In the genomic region with DNA sequence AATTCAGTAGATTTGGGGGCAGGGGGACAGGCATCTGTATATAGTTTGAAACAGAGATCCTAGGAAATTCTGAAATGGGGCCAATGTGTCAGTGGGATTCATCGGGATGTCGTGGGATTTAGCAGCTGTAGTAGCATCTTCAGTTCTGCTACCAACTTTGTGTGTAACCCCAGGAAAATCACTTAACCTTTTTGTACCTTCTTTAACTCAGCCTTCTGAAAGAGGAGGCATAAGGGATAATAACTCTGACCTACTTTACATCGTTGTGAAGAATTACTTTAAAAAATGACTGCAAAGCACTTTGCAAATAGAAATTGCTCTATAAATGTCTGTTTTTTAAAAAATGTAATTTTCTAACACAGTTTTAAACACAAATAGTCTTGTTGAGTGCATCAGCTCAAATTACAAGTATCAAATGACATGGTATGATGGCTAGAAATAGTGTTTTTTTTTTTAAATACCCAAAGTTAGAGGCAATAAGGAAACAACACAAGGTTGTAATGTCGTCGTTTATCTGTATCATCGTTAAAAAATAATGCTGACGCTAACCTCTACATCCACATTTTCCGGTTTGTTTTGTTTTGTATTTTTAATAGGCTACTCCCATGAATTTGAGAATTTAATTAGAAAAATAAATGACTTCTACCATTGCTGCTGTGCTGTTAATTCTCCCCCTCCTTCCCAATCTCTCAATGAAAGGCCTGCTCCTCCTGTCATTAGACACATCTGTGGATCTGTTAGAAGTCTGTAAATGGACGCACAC, we compare ENCODE assay signal across 33 cellular contexts.
"Had no signal": no experiment of that assay in that cellular context is flagged by ENCODE, and none has a peak within 500 bp of the region (broad histone marks: within the 10 kb centered on the region; RNA-seq: fewer than 3 reads in every experiment).

No MANE protein-coding gene starts in this region.

- H3K36me3 ChIP-seq: ascending aorta, heart left ventricle, pancreas, tibial nerve, WERI-Rb-1 had no signal

- DNase-seq: activated CD4-positive, alpha-beta memory T cell treated with anti-CD3 and anti-CD28 coated beads, Interleukin-2, amount 10 ng/mL, durations not matched to agents 7 days and 5 days; activated CD4-positive, alpha-beta T cell treated with anti-CD3 and anti-CD28 coated beads, Interleukin-2, amount 10 ng/mL, durations not matched to agents 7 days and 5 days; activated CD4-positive, CD25-positive, alpha-beta regulatory T cell treated with anti-CD3 and anti-CD28 coated beads, Interleukin-2, amount 50 U/mL, for 72 hours; activated CD8-positive, alpha-beta memory T cell treated with anti-CD3 and anti-CD28 coated beads, Interleukin-2, amount 50 U/mL, for 48 hours; activated gamma-delta T cell; activated naive CD4-positive, alpha-beta T cell treated with anti-CD3 and anti-CD28 coated beads, Interleukin-2, amount 10 ng/mL, durations not matched to agents 7 days and 5 days; activated naive CD8-positive, alpha-beta T cell treated with anti-CD3 and anti-CD28 coated beads, Interleukin-2, amount 10 ng/mL, durations not matched to agents 7 days and 5 days; activated T-cell treated with anti-CD3 and anti-CD28 coated beads, Interleukin-2, amount 50 U/mL, for 24 hours; caudate nucleus; cortex of kidney; effector memory CD8-positive, alpha-beta T cell; foreskin fibroblast; heart left ventricle; hypothalamus; immature natural killer cell; kidney; left colon; mammary epithelial cell; naive B cell; nucleus accumbens; pancreas; psoas muscle; stimulated activated CD4-positive, alpha-beta T cell treated with anti-CD3 and anti-CD28 coated beads, Interleukin-1b, Interleukin-23, amount 100 ng/mL, for 48 hours; stimulated activated CD4-positive, alpha-beta T cell treated with anti-CD3 and anti-CD28 coated beads, Interleukin-4, amount 100 ng/mL, for 4 hours; stimulated activated CD8-positive, alpha-beta memory T cell treated with anti-CD3 and anti-CD28 coated beads, Interleukin-4, amount 100 ng/mL, for 48 hours; stimulated activated naive CD8-positive, alpha-beta T cell treated with anti-CD3 and anti-CD28 coated beads, Interleukin-15, amount 100 ng/mL, for 72 hours; T-helper 9 cell; WERI-Rb-1 had no signal

- H3K4me3 ChIP-seq: ascending aorta, heart left ventricle, pancreas, psoas muscle, smooth muscle cell, tibial nerve had no signal

- ATAC-seq: effector memory CD8-positive, alpha-beta T cell; esophagus mucosa; heart left ventricle; left colon; pancreas; psoas muscle; stimulated activated memory B cell treated with anti-CD40 and anti-IgM and Interleukin-4, amounts not matched to agents 10 μg/mL and 1 μg/mL and 100 μg/mL, for 72 hours; stimulated activated naive CD8-positive, alpha-beta T cell treated with anti-CD3 and anti-CD28 coated beads, Interleukin-15, amount 100 ng/mL, for 72 hours had no signal

- H3K9me3 Mint-ChIP-seq: activated CD4-positive, alpha-beta memory T cell treated with anti-CD3 and anti-CD28 coated beads, Interleukin-2, amount 10 ng/mL, durations not matched to agents 7 days and 5 days; activated CD4-positive, alpha-beta T cell treated with anti-CD3 and anti-CD28 coated beads, Interleukin-2, amount 10 ng/mL, durations not matched to agents 7 days and 5 days; activated naive CD4-positive, alpha-beta T cell treated with anti-CD3 and anti-CD28 coated beads, Interleukin-2, amount 10 ng/mL, durations not matched to agents 7 days and 5 days; activated T-cell treated with anti-CD3 and anti-CD28 coated beads, Interleukin-2, amount 50 U/mL, for 24 hours; naive B cell; stimulated activated memory B cell treated with anti-CD40 and anti-IgM and Interleukin-4, amounts not matched to agents 10 μg/mL and 1 μg/mL and 100 μg/mL, for 72 hours had no signal

- H3K27ac Mint-ChIP-seq: activated CD4-positive, alpha-beta memory T cell treated with anti-CD3 and anti-CD28 coated beads, Interleukin-2, amount 10 ng/mL, durations not matched to agents 7 days and 5 days; activated CD4-positive, alpha-beta T cell treated with anti-CD3 and anti-CD28 coated beads, Interleukin-2, amount 10 ng/mL, durations not matched to agents 7 days and 5 days; activated naive CD4-positive, alpha-beta T cell treated with anti-CD3 and anti-CD28 coated beads, Interleukin-2, amount 10 ng/mL, durations not matched to agents 7 days and 5 days; activated naive CD8-positive, alpha-beta T cell treated with anti-CD3 and anti-CD28 coated beads, Interleukin-2, amount 10 ng/mL, durations not matched to agents 7 days and 5 days; activated T-cell treated with anti-CD3 and anti-CD28 coated beads, Interleukin-2, amount 50 U/mL, for 24 hours; effector memory CD8-positive, alpha-beta T cell; immature natural killer cell; naive B cell; stimulated activated memory B cell treated with anti-CD40 and anti-IgM and Interleukin-4, amounts not matched to agents 10 μg/mL and 1 μg/mL and 100 μg/mL, for 72 hours; stimulated activated naive CD8-positive, alpha-beta T cell treated with anti-CD3 and anti-CD28 coated beads, Interleukin-15, amount 100 ng/mL, for 72 hours had no signal

- H3K36me3 Mint-ChIP-seq: activated naive CD4-positive, alpha-beta T cell treated with anti-CD3 and anti-CD28 coated beads, Interleukin-2, amount 10 ng/mL, durations not matched to agents 7 days and 5 days; activated naive CD8-positive, alpha-beta T cell treated with anti-CD3 and anti-CD28 coated beads, Interleukin-2, amount 10 ng/mL, durations not matched to agents 7 days and 5 days; immature natural killer cell; naive B cell; stimulated activated memory B cell treated with anti-CD40 and anti-IgM and Interleukin-4, amounts not matched to agents 10 μg/mL and 1 μg/mL and 100 μg/mL, for 72 hours had no signal

- H3K27me3 Mint-ChIP-seq: activated CD4-positive, alpha-beta memory T cell treated with anti-CD3 and anti-CD28 coated beads, Interleukin-2, amount 10 ng/mL, durations not matched to agents 7 days and 5 days; activated naive CD4-positive, alpha-beta T cell treated with anti-CD3 and anti-CD28 coated beads, Interleukin-2, amount 10 ng/mL, durations not matched to agents 7 days and 5 days; effector memory CD8-positive, alpha-beta T cell; stimulated activated memory B cell treated with anti-CD40 and anti-IgM and Interleukin-4, amounts not matched to agents 10 μg/mL and 1 μg/mL and 100 μg/mL, for 72 hours had no signal

- H3K27me3 ChIP-seq: ascending aorta, heart left ventricle, pancreas, tibial nerve had no signal

- H3K27ac ChIP-seq: ascending aorta, heart left ventricle, pancreas, psoas muscle, tibial nerve, WERI-Rb-1 had no signal

- H3K4me3 Mint-ChIP-seq: activated CD4-positive, alpha-beta memory T cell treated with anti-CD3 and anti-CD28 coated beads, Interleukin-2, amount 10 ng/mL, durations not matched to agents 7 days and 5 days; activated CD4-positive, alpha-beta T cell treated with anti-CD3 and anti-CD28 coated beads, Interleukin-2, amount 10 ng/mL, durations not matched to agents 7 days and 5 days; activated naive CD4-positive, alpha-beta T cell treated with anti-CD3 and anti-CD28 coated beads, Interleukin-2, amount 10 ng/mL, durations not matched to agents 7 days and 5 days; activated naive CD8-positive, alpha-beta T cell treated with anti-CD3 and anti-CD28 coated beads, Interleukin-2, amount 10 ng/mL, durations not matched to agents 7 days and 5 days; activated T-cell treated with anti-CD3 and anti-CD28 coated beads, Interleukin-2, amount 50 U/mL, for 24 hours; effector memory CD8-positive, alpha-beta T cell; immature natural killer cell; naive B cell; stimulated activated memory B cell treated with anti-CD40 and anti-IgM and Interleukin-4, amounts not matched to agents 10 μg/mL and 1 μg/mL and 100 μg/mL, for 72 hours; stimulated activated naive CD8-positive, alpha-beta T cell treated with anti-CD3 and anti-CD28 coated beads, Interleukin-15, amount 100 ng/mL, for 72 hours had no signal

- H3K4me2 ChIP-seq: smooth muscle cell had no signal
